2 cellular contexts compared by ENCODE assay signal in the genomic region with DNA sequence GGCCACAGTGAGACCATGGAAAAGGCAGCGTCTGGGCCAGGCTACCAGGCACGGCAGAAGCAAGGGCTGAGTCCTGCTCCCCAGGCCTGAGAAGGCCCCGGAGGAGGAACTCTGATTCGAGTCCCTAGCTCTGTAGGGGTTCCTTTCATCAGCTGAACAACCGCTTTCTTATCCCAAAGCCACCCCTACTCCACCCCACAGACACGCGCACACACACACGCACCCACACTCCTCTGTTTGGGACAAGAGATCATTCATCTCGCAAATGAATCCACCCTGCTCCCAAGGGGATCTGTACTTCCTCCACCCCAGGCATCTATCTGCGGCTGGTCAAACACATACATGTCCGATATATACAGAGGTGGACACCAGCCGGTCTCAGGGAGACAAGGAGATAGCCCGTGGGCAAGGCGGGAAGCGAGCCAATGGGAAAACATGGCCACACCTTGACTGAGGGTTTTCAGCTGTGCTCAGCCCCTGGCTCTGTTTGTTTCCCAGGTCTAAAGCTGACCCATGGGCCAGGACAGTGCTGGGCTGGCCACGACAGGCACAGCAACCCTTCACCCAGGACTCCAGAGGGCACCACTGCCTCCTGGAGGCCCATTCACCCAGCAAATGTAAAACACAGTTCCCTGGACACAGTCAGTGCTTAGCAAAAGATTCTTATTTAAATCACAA.
TF ChIP-seq lines count a peak whose summit lies in the region.

No MANE protein-coding gene starts in this region.

TF ChIP-seq in HCT116, 20 proteins besides CTCF, POLR2A, EP300 and RAD21:
- TF ChIP-seq EGR1 (IDR thresholded peaks at IDR 0.05; ENCODE audit: low read depth) (no peak), SRF (IDR thresholded peaks at IDR 0.05; ENCODE audit: low read depth) (no peak)
TF ChIP-seq in HCT116: peak in this region for 0.

TF ChIP-seq in K562, 482 proteins besides CTCF, POLR2A, EP300 and RAD21:
- TF ChIP-seq NR2F6 (CRISPR knock-in tag; IDR thresholded peaks at IDR 0.05) (no peak), GATAD2B (IDR thresholded peaks at IDR 0.05; ENCODE audit: borderline replicate concordance) (no peak), ZNF75A (CRISPR knock-in tag; IDR thresholded peaks at IDR 0.05) (no peak), THAP12 (CRISPR knock-in tag; IDR thresholded peaks at IDR 0.05) (no peak), DLX4 (CRISPR knock-in tag; IDR thresholded peaks at IDR 0.05) (no peak), KAT7 (CRISPR knock-in tag; IDR thresholded peaks at IDR 0.05; ENCODE audit: borderline replicate concordance) (no peak), ZNF253 (CRISPR knock-in tag; conservative IDR thresholded peaks at IDR 0.05) (no peak), ZNF124 (CRISPR knock-in tag; IDR thresholded peaks at IDR 0.05) (no peak), AFF1 (IDR thresholded peaks at IDR 0.05; ENCODE audit: low read depth in 1 of 2, partially characterized antibody in 2 of 2) (no peak), FOXK1 (CRISPR knock-in tag; IDR thresholded peaks at IDR 0.05; ENCODE audit: borderline replicate concordance) (no peak), LARP7 (IDR thresholded peaks at IDR 0.05) (no peak)
- TF ChIP-seq, protein P1, sequence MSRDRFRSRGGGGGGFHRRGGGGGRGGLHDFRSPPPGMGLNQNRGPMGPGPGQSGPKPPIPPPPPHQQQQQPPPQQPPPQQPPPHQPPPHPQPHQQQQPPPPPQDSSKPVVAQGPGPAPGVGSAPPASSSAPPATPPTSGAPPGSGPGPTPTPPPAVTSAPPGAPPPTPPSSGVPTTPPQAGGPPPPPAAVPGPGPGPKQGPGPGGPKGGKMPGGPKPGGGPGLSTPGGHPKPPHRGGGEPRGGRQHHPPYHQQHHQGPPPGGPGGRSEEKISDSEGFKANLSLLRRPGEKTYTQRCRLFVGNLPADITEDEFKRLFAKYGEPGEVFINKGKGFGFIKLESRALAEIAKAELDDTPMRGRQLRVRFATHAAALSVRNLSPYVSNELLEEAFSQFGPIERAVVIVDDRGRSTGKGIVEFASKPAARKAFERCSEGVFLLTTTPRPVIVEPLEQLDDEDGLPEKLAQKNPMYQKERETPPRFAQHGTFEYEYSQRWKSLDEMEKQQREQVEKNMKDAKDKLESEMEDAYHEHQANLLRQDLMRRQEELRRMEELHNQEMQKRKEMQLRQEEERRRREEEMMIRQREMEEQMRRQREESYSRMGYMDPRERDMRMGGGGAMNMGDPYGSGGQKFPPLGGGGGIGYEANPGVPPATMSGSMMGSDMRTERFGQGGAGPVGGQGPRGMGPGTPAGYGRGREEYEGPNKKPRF (IDR thresholded peaks at IDR 0.05; ENCODE audit: low read depth, low read length): no peak
